ENCODE assay signal across 16 cellular contexts in the genomic region with DNA sequence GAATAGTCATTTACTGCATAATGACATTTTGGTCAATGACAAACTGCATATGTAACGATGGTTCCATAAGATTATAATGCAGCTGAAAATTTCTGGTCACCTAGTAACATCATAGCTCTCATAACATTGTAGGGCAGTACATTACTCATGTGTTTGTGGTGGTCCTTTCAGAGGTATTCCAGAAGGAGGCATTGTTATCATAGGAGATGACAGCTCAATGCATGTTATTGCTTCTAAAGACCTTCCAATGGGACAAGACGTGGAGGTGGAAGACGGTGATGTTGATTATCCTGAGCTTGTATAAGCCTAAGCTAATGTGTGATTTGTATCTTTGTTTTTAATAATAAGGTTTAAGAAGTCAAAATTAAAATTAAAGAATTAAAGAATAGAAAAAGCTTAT. TPM values are rescaled to one million over a fixed set of nuclear protein-coding genes. Genes with fewer than 3 reads are reported as not detected.
DNase-seq lines count a peak whose midpoint lies in the region; ATAC-seq and TF ChIP-seq lines count a peak whose summit lies in the region.
"Had no signal": no experiment of that assay in that cellular context is flagged by ENCODE, and none has a peak within 500 bp of the region (broad histone marks: within the 10 kb centered on the region; RNA-seq: fewer than 3 reads in every experiment).

No MANE protein-coding gene starts in this region.

- H3K9me3 ChIP-seq in OCI-LY1 (ENCODE audit: low read length), result peaks cover 6% of the 10 kb centered on the region; the same call in 1 of the 2 replicates
- peaks cover 10% of the 10 kb centered on the region for H3K9me3 ChIP-seq in upper lobe of right lung
- H3K9me3 ChIP-seq: colonic mucosa, pancreas had no signal

- no peak overlapping the region for H3K4me2 ChIP-seq in OCI-LY1 (ENCODE audit: low read length)

- intact Hi-C loops in upper lobe of right lung (cut with DNase I), result no loop called here

- H3K36me3 ChIP-seq in OCI-LY1 (ENCODE audit: insufficient read depth, low read length) (no peaks in the 10 kb centered on the region), upper lobe of right lung (no peaks in the 10 kb centered on the region)
- H3K36me3 ChIP-seq: colonic mucosa, pancreas had no signal

- no peaks in the 10 kb centered on the region for H3K79me2 ChIP-seq in OCI-LY1 (ENCODE audit: insufficient read depth, low read length)

- H3K27me3 ChIP-seq in OCI-LY1 (ENCODE audit: insufficient read depth, low read length) (0 out of 2 replicates have a peak, but pooled peaks cover under 1% of the 10 kb centered on the region), upper lobe of right lung (no peaks in the 10 kb centered on the region)
- H3K27me3 ChIP-seq: colonic mucosa, pancreas had no signal

- no peak overlapping the region for H3K4me3 ChIP-seq in OCI-LY1 (ENCODE audit: low read depth, low read length, poor library complexity, severe bottlenecking)
- H3K4me3 ChIP-seq in epithelial cell of proximal tubule (ENCODE audit: low read depth, low read length), result no peak overlapping the region
- H3K4me3 ChIP-seq in upper lobe of right lung, result no peak overlapping the region
- H3K4me3 ChIP-seq: colonic mucosa, pancreas had no signal

- peak; percentile 40 for DNase-seq in NCI-H1092 treated with DMSO at 0.1 percent for 48 hours (lab: John Stamatoyannopoulos, UW)
- no peak for DNase-seq in NCI-H1092 (lab: John Stamatoyannopoulos, UW)
- DNase-seq in epithelial cell of proximal tubule (ENCODE audit: low read depth), result no peak
- DNase-seq in upper lobe of right lung, result no peak
- DNase-seq in T-helper 1 cell, result no peak
- no peak for DNase-seq in RPMI8226
- DNase-seq in NCI-H2196 treated with DMSO at 0.1 percent for 48 hours (lab: John Stamatoyannopoulos, UW; ENCODE audit: unreplicated experiment), result no peak
- DNase-seq: activated CD4-positive, alpha-beta T cell treated with anti-CD3 and anti-CD28 coated beads for 4 hours; activated T-cell treated with anti-CD3 and anti-CD28 coated beads, Interleukin-2, amount 50 U/mL, for 4 hours; colonic mucosa; NCI-H2107; pancreas; PC-3 had no signal

- no peak overlapping the region for H3K27ac ChIP-seq in OCI-LY1 (ENCODE audit: low read depth, low read length, poor library complexity, severe bottlenecking)
- no peak overlapping the region for H3K27ac ChIP-seq in upper lobe of right lung
- H3K27ac ChIP-seq: colonic mucosa, pancreas had no signal

- no peaks in the 10 kb centered on the region for H4K20me1 ChIP-seq in OCI-LY1 (ENCODE audit: insufficient read depth, low read length)

- no peak for ATAC-seq in upper lobe of right lung
- ATAC-seq: activated T-cell treated with anti-CD3 and anti-CD28 coated beads, Interleukin-2, amount 50 U/mL, for 4 hours; pancreas; PC-3 had no signal

- no peaks in the 10 kb centered on the region for H3K9me2 ChIP-seq in OCI-LY1 (ENCODE audit: low read depth, low read length)

- TF ChIP-seq CTCF in OCI-LY1 (IDR thresholded peaks at IDR 0.05; ENCODE audit: low read length) (peak; percentile 11; the same call in 1 of the 2 replicates), epithelial cell of proximal tubule (conservative IDR thresholded peaks at IDR 0.05; ENCODE audit: low read depth, low read length) (peak; percentile 8), upper lobe of right lung (IDR thresholded peaks at IDR 0.05) (peak; percentile 17)

- no peaks in the 10 kb centered on the region for H3F3A ChIP-seq in OCI-LY1 (ENCODE audit: insufficient read depth, low read length)

- H2AFZ ChIP-seq in OCI-LY1 (ENCODE audit: low read length), result no peak overlapping the region

- no peak overlapping the region for H3K9ac ChIP-seq in OCI-LY1 (ENCODE audit: low read length)

- H3K4me1 ChIP-seq in OCI-LY1 (ENCODE audit: insufficient read depth, low read length, severe bottlenecking) (no peaks in the 10 kb centered on the region), upper lobe of right lung (no peaks in the 10 kb centered on the region)
- H3K4me1 ChIP-seq: colonic mucosa, pancreas had no signal

RNA-seq across cellular contexts. Expression of gene TSPAN11, which starts 43.8 kb away (rescaled TPM):
- 0.29 and 1.3 TPM in 2 replicates for total RNA-seq in epithelial cell of proximal tubule
- 7.8 TPM for total RNA-seq in upper lobe of right lung
- total RNA-seq: activated T-cell treated with anti-CD3 and anti-CD28 coated beads, Interleukin-2, amount 50 U/mL, for 4 hours; mononuclear cell; PC-3; T-helper 1 cell treated with Interleukin-12 subunit alpha and Interleukin-12 subunit beta and Interleukin-4 antibody, amounts not matched to agents 30 ng/mL and 1 ng/mL, for 36 hours had no signal
